10 cellular contexts compared by ENCODE assay signal in genomic region chr6:154234019-154234772, GRCh38.
DNase-seq lines count a peak whose midpoint lies in the region; ATAC-seq and TF ChIP-seq lines count a peak whose summit lies in the region.
"Had no signal": no experiment of that assay in that cellular context is flagged by ENCODE, and none has a peak within 500 bp of the region (broad histone marks: within the 10 kb centered on the region; RNA-seq: fewer than 3 reads in every experiment).

No MANE protein-coding gene starts in this region.

- no peak for TF ChIP-seq POLR2A in GM18505 (IDR thresholded peaks at IDR 0.05; ENCODE audit: borderline replicate concordance, extremely low read depth, insufficient read depth, insufficient read length)

- peak; percentile 60 for ATAC-seq in GM18505 (IDR thresholded peaks at IDR 0.05; ENCODE audit: unreplicated experiment)
- ATAC-seq in GM21390 (IDR thresholded peaks at IDR 0.05; ENCODE audit: unreplicated experiment), result peak; percentile 63
- peak; percentile 61 for ATAC-seq in HG03432 (IDR thresholded peaks at IDR 0.05; ENCODE audit: unreplicated experiment)
- ATAC-seq in psoas muscle, result no peak

- H3K27me3 Mint-ChIP-seq in dendritic cell treated with granulocyte-macrophage colony-stimulating factor and Interleukin-4, amounts not matched to agents 40 ng/mL and 50 ng/mL, for 4 days, result no peaks in the 10 kb centered on the region

- no peak overlapping the region for H3K27ac ChIP-seq in psoas muscle
- H3K27ac ChIP-seq: epithelial cell of prostate had no signal

- H3K36me3 Mint-ChIP-seq in dendritic cell treated with granulocyte-macrophage colony-stimulating factor and Interleukin-4, amounts not matched to agents 40 ng/mL and 50 ng/mL, for 4 days (ENCODE audit: low read depth), result peaks cover 77% of the 10 kb centered on the region

- no peaks in the 10 kb centered on the region for H3K9me3 ChIP-seq in psoas muscle

- H3K9me3 Mint-ChIP-seq in dendritic cell treated with granulocyte-macrophage colony-stimulating factor and Interleukin-4, amounts not matched to agents 40 ng/mL and 50 ng/mL, for 4 days, result no peaks in the 10 kb centered on the region

- no peaks in the 10 kb centered on the region for H3K36me3 ChIP-seq in psoas muscle (ENCODE audit: insufficient read depth in 1 of 2, low read depth in 1 of 2)

- H3K27ac Mint-ChIP-seq in dendritic cell treated with granulocyte-macrophage colony-stimulating factor and Interleukin-4, amounts not matched to agents 40 ng/mL and 50 ng/mL, for 4 days, result peak overlapping the region; percentile 83

- H3K4me1 ChIP-seq in psoas muscle, result no peaks in the 10 kb centered on the region

- no peak for DNase-seq in NCI-H2171 (lab: John Stamatoyannopoulos, UW)
- no peak for DNase-seq in psoas muscle
- no peak for DNase-seq in SW480 (ENCODE audit: low spot score)
- DNase-seq in activated CD4-positive, alpha-beta T cell treated with anti-CD3 and anti-CD28 coated beads for 4 hours, result no peak
- DNase-seq: EL had no signal

- no peak overlapping the region for H3K4me3 ChIP-seq in psoas muscle

- H3K4me1 Mint-ChIP-seq in dendritic cell treated with granulocyte-macrophage colony-stimulating factor and Interleukin-4, amounts not matched to agents 40 ng/mL and 50 ng/mL, for 4 days (ENCODE audit: low read depth), result peaks cover 65% of the 10 kb centered on the region

- WGBS in psoas muscle, 3 donors, result 84 to 88% (median 84%) methylated on average over 4 of the region's 4 CpGs

- no peak for TF ChIP-seq CTCF in psoas muscle (IDR thresholded peaks at IDR 0.05)

- no peak overlapping the region for H3K4me3 Mint-ChIP-seq in dendritic cell treated with granulocyte-macrophage colony-stimulating factor and Interleukin-4, amounts not matched to agents 40 ng/mL and 50 ng/mL, for 4 days

- intact Hi-C loops in dendritic cell treated with granulocyte-macrophage colony-stimulating factor and Interleukin-4, amounts not matched to agents 40 ng/mL and 50 ng/mL, for 4 days (cut with micrococcal nuclease), result loop anchor here (5.0 to 10.0 kb wide), 3 partner anchors 37 to 121 kb away; partner anchors contain the start of gene IPCEF1
- intact Hi-C loops in psoas muscle (cut with DNase I), result no loop called here

- no peaks in the 10 kb centered on the region for H3K27me3 ChIP-seq in psoas muscle (ENCODE audit: insufficient read depth in 3 of 3, low read length in 2 of 3)

Comparison
In these comparisons a context has a peak if more than half of its experiments do, and no peak if none do; other contexts are left out.
1. ATAC-seq: peak in GM18505 (single experiment), GM21390 (single experiment) and HG03432 (single experiment); none in psoas muscle (0 of 4).